In the genomic region with DNA sequence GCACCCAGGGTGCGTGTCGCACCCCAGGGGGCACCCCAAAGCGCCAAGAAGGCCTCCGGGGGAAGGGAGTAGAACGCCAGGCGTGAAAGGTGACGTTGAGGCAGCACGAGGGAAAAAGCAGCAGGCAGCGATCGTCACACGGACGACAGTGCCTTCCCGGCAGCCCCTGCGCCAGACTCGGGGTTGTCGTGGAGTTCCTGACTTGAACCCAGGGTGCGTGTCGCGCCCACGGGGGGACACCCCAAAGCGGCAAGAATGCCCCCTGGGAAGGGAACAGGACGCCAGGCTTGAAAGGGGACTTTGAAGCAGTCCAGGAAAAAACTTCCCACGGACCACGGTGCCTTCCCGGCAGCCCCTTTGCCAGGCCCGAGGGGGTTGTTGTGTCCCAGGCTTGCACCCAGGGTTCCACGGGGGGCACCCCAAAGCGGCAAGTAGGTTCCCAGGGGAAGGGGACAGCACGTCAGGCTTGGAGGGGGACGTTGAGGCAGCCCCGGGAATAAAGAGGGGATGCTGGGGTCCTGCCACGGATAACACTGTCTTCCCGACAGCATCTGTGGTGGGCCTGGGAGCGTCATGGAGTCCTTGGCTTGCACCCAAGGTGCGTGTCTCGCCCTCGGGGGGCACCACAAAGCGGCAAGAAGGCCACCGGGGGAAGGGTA, we compare ENCODE assay signal across 18 cellular contexts.
"Had no signal": no experiment of that assay in that cellular context is flagged by ENCODE, and none has a peak within 500 bp of the region (broad histone marks: within the 10 kb centered on the region; RNA-seq: fewer than 3 reads in every experiment).

No MANE protein-coding gene starts in this region.

- ATAC-seq: heart left ventricle; left lobe of liver; naive thymus-derived CD4-positive, alpha-beta T cell; psoas muscle; sciatic nerve; stimulated activated naive B cell treated with anti-CD40 and anti-IgM and Interleukin-4, amounts not matched to agents 10 μg/mL and 1 μg/mL and 100 μg/mL, for 72 hours; stimulated activated naive CD8-positive, alpha-beta T cell treated with anti-CD3 and anti-CD28 coated beads, Interleukin-15, amount 100 ng/mL, for 72 hours had no signal

- H3K4me3 ChIP-seq: coronary artery, heart left ventricle, psoas muscle, thoracic aorta, transverse colon had no signal

- H3K36me3 ChIP-seq: heart left ventricle, thoracic aorta, transverse colon had no signal

- H3K27ac ChIP-seq: coronary artery, heart left ventricle, psoas muscle, thoracic aorta, transverse colon had no signal

- DNase-seq: effector CD4-positive, alpha-beta T cell; heart left ventricle; hypothalamus; islet precursor cell; mammary epithelial cell; naive thymus-derived CD4-positive, alpha-beta T cell; nephron progenitor cell; psoas muscle; retina; stimulated activated CD4-positive, alpha-beta T cell treated with anti-CD3 and anti-CD28 coated beads, Interleukin-2, amount 100 ng/mL, for 24 hours; stimulated activated CD4-positive, alpha-beta T cell treated with anti-CD3 and anti-CD28 coated beads, Interleukin-4, amount 100 ng/mL, for 4 hours; stimulated activated naive B cell treated with anti-CD40 and anti-IgM and Interleukin-4, amounts not matched to agents 10 μg/mL and 1 μg/mL and 100 μg/mL, for 72 hours; stimulated activated naive CD8-positive, alpha-beta T cell treated with anti-CD3 and anti-CD28 coated beads, Interleukin-15, amount 100 ng/mL, for 72 hours; transverse colon had no signal

- H3K4me1 ChIP-seq: heart left ventricle, psoas muscle, transverse colon had no signal

- H3K27me3 ChIP-seq: heart left ventricle, transverse colon had no signal

- H3K9me3 ChIP-seq: psoas muscle, thoracic aorta, transverse colon had no signal
